ENCODE assay signal across 10 cellular contexts in the genomic region with DNA sequence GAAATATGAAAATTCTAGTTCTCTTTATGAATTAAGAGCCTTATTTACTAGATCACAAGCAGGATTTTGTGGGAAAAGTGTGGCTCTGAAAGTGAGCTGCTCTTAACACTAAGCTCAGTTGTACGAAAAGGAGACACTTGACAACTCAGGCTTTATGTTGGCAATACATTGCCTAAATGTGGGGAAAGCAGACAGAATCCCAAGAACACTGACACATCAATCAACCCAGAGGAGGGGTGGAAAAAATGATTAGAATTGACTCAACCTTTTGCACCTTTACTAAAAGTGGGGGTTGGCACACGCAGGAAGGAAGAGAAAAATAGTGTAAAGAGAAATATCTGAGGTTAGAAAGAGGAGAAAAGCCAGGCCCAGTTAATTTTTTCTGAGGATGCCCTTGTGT.
"Had no signal": no experiment of that assay in that cellular context is flagged by ENCODE, and none has a peak within 500 bp of the region (broad histone marks: within the 10 kb centered on the region; RNA-seq: fewer than 3 reads in every experiment).

No MANE protein-coding gene starts in this region.

- H3K27me3 Mint-ChIP-seq: activated B cell treated with CpG ODN at 0.5 μM for 24 hours; activated naive CD4-positive, alpha-beta T cell treated with anti-CD3 and anti-CD28 coated beads, Interleukin-2, amount 10 ng/mL, durations not matched to agents 7 days and 5 days had no signal

- H2AFZ ChIP-seq: hepatocyte had no signal

- H3K4me3 Mint-ChIP-seq: activated B cell treated with CpG ODN at 0.5 μM for 24 hours; activated naive CD4-positive, alpha-beta T cell treated with anti-CD3 and anti-CD28 coated beads, Interleukin-2, amount 10 ng/mL, durations not matched to agents 7 days and 5 days had no signal

- H3K79me2 ChIP-seq: hepatocyte had no signal

- ATAC-seq: psoas muscle, right lobe of liver had no signal

- H3K27ac Mint-ChIP-seq: activated naive CD4-positive, alpha-beta T cell treated with anti-CD3 and anti-CD28 coated beads, Interleukin-2, amount 10 ng/mL, durations not matched to agents 7 days and 5 days had no signal

- H3K4me2 ChIP-seq: hepatocyte had no signal

- H3K4me1 ChIP-seq: psoas muscle, right lobe of liver, upper lobe of left lung had no signal

- DNase-seq: activated B cell treated with CpG ODN at 0.5 μM for 24 hours; activated naive CD4-positive, alpha-beta T cell treated with anti-CD3 and anti-CD28 coated beads, Interleukin-2, amount 10 ng/mL, durations not matched to agents 7 days and 5 days; anterior cingulate cortex; kidney glomerular epithelial cell; mesendoderm; psoas muscle; right lobe of liver; stimulated activated naive CD4-positive, alpha-beta T cell; upper lobe of left lung had no signal

- H3K9me3 Mint-ChIP-seq: activated B cell treated with CpG ODN at 0.5 μM for 24 hours; activated naive CD4-positive, alpha-beta T cell treated with anti-CD3 and anti-CD28 coated beads, Interleukin-2, amount 10 ng/mL, durations not matched to agents 7 days and 5 days had no signal

- H3K27ac ChIP-seq: hepatocyte, psoas muscle, right lobe of liver, upper lobe of left lung had no signal

- H3K9me3 ChIP-seq: psoas muscle, right lobe of liver, upper lobe of left lung had no signal

- H3K27me3 ChIP-seq: hepatocyte, right lobe of liver, upper lobe of left lung had no signal
